Comparison of ENCODE assay signal across 21 cellular contexts in genomic region chr2:75698928-75699327, GRCh38.
"Had no signal": no experiment of that assay in that cellular context is flagged by ENCODE, and none has a peak within 500 bp of the region (broad histone marks: within the 10 kb centered on the region; RNA-seq: fewer than 3 reads in every experiment).

No MANE protein-coding gene starts in this region.

- DNase-seq: activated B cell treated with CpG ODN at 0.5 μM for 24 hours; activated CD4-positive, alpha-beta T cell treated with anti-CD3 and anti-CD28 coated beads for 4 hours; activated CD4-positive, alpha-beta T cell treated with anti-CD3 and anti-CD28 coated beads, Interleukin-2, amount 50 U/mL, for 48 hours; activated CD8-positive, alpha-beta memory T cell treated with anti-CD3 and anti-CD28 coated beads, Interleukin-2, amount 50 U/mL, for 48 hours; activated naive CD4-positive, alpha-beta T cell treated with Interleukin-2 at 50 U/mL for 16 hours; activated naive CD8-positive, alpha-beta T cell treated with anti-CD3 and anti-CD28 coated beads for 36 hours; activated T-cell treated with anti-CD3 and anti-CD28 coated beads, Interleukin-2, amount 50 U/mL, for 4 hours; amygdala; body of pancreas; effector CD4-positive, alpha-beta T cell; head of caudate nucleus; kidney; left lung; naive thymus-derived CD8-positive, alpha-beta T cell; retina; stimulated activated CD4-positive, alpha-beta T cell treated with anti-CD3 and anti-CD28 coated beads, Interleukin-4, amount 100 ng/mL, for 24 hours; stimulated activated naive CD4-positive, alpha-beta T cell treated with Interleukin-2 at 50 U/mL for 16 hours; T-helper 9 cell; thyroid gland; upper lobe of right lung had no signal

- ATAC-seq: activated T-cell treated with anti-CD3 and anti-CD28 coated beads, Interleukin-2, amount 50 U/mL, for 4 hours; body of pancreas; gastroesophageal sphincter; left lung; naive thymus-derived CD8-positive, alpha-beta T cell; upper lobe of right lung had no signal
